32 cellular contexts compared by ENCODE assay signal in genomic region chr1:86997538-86997937, GRCh38.
"Had no signal": no experiment of that assay in that cellular context is flagged by ENCODE, and none has a peak within 500 bp of the region (broad histone marks: within the 10 kb centered on the region; RNA-seq: fewer than 3 reads in every experiment).

No MANE protein-coding gene starts in this region.

- H3K4me1 ChIP-seq: body of pancreas, esophagus squamous epithelium, gastroesophageal sphincter had no signal

- H3K9me3 Mint-ChIP-seq: activated CD4-positive, alpha-beta memory T cell treated with anti-CD3 and anti-CD28 coated beads, Interleukin-2, amount 10 ng/mL, durations not matched to agents 7 days and 5 days; activated naive CD4-positive, alpha-beta T cell treated with anti-CD3 and anti-CD28 coated beads, Interleukin-2, amount 10 ng/mL, durations not matched to agents 7 days and 5 days; activated naive CD4-positive, alpha-beta T cell treated with anti-CD3 and anti-CD28 coated beads, Interleukin-2, amount 50 U/mL, for 72 hours; activated T-cell treated with anti-CD3 and anti-CD28 coated beads, Interleukin-2, amount 50 U/mL, for 24 hours; effector memory CD8-positive, alpha-beta T cell; T-helper 2 cell treated with Interferon-gamma antibody and Interleukin-4, amounts not matched to agents 5 μg/mL and 100 μg/mL, for 36 hours; WTC11 had no signal

- H3K27ac Mint-ChIP-seq: activated CD4-positive, alpha-beta memory T cell treated with anti-CD3 and anti-CD28 coated beads, Interleukin-2, amount 10 ng/mL, durations not matched to agents 7 days and 5 days; activated CD4-positive, alpha-beta T cell treated with anti-CD3 and anti-CD28 coated beads, Interleukin-2, amount 10 ng/mL, durations not matched to agents 7 days and 5 days; activated naive CD4-positive, alpha-beta T cell treated with anti-CD3 and anti-CD28 coated beads, Interleukin-2, amount 10 ng/mL, durations not matched to agents 7 days and 5 days; activated naive CD4-positive, alpha-beta T cell treated with anti-CD3 and anti-CD28 coated beads, Interleukin-2, amount 50 U/mL, for 72 hours; activated naive CD8-positive, alpha-beta T cell treated with anti-CD3 and anti-CD28 coated beads, Interleukin-2, amount 10 ng/mL, durations not matched to agents 7 days and 5 days; activated T-cell treated with anti-CD3 and anti-CD28 coated beads, Interleukin-2, amount 50 U/mL, for 24 hours; activated T-cell treated with anti-CD3 and anti-CD28 coated beads, Interleukin-2, amount 50 U/mL, for 72 hours; effector memory CD8-positive, alpha-beta T cell; T-helper 17 cell; T-helper 2 cell treated with Interferon-gamma antibody and Interleukin-4, amounts not matched to agents 5 μg/mL and 100 μg/mL, for 36 hours; WTC11 had no signal

- H3K27ac ChIP-seq: body of pancreas, esophagus squamous epithelium, gastroesophageal sphincter, heart right ventricle, hepatocyte, VCaP had no signal

- H3K4me3 Mint-ChIP-seq: activated CD4-positive, alpha-beta memory T cell treated with anti-CD3 and anti-CD28 coated beads, Interleukin-2, amount 10 ng/mL, durations not matched to agents 7 days and 5 days; activated CD4-positive, alpha-beta T cell treated with anti-CD3 and anti-CD28 coated beads, Interleukin-2, amount 10 ng/mL, durations not matched to agents 7 days and 5 days; activated naive CD4-positive, alpha-beta T cell treated with anti-CD3 and anti-CD28 coated beads, Interleukin-2, amount 10 ng/mL, durations not matched to agents 7 days and 5 days; activated naive CD8-positive, alpha-beta T cell treated with anti-CD3 and anti-CD28 coated beads, Interleukin-2, amount 10 ng/mL, durations not matched to agents 7 days and 5 days; activated T-cell treated with anti-CD3 and anti-CD28 coated beads, Interleukin-2, amount 50 U/mL, for 24 hours; activated T-cell treated with anti-CD3 and anti-CD28 coated beads, Interleukin-2, amount 50 U/mL, for 72 hours; effector memory CD8-positive, alpha-beta T cell; T-helper 17 cell; T-helper 2 cell treated with Interferon-gamma antibody and Interleukin-4, amounts not matched to agents 5 μg/mL and 100 μg/mL, for 36 hours; WTC11 had no signal

- H3K4me2 ChIP-seq: hepatocyte had no signal

- DNase-seq: activated CD4-positive, alpha-beta memory T cell treated with anti-CD3 and anti-CD28 coated beads, Interleukin-2, amount 10 ng/mL, durations not matched to agents 7 days and 5 days; activated CD4-positive, alpha-beta T cell treated with anti-CD3 and anti-CD28 coated beads for 1 hour; activated CD4-positive, alpha-beta T cell treated with anti-CD3 and anti-CD28 coated beads for 4 hours; activated CD4-positive, alpha-beta T cell treated with anti-CD3 and anti-CD28 coated beads, Interleukin-2, amount 10 ng/mL, durations not matched to agents 7 days and 5 days; activated CD4-positive, alpha-beta T cell treated with anti-CD3 and anti-CD28 coated beads, Interleukin-2, amount 50 U/mL, for 4 hours; activated CD8-positive, alpha-beta memory T cell treated with anti-CD3 and anti-CD28 coated beads, Interleukin-2, amount 50 U/mL, for 48 hours; activated gamma-delta T cell; activated naive CD4-positive, alpha-beta T cell; activated naive CD4-positive, alpha-beta T cell treated with anti-CD3 and anti-CD28 coated beads, Interleukin-2, amount 10 ng/mL, durations not matched to agents 7 days and 5 days; activated naive CD8-positive, alpha-beta T cell treated with anti-CD3 and anti-CD28 coated beads, Interleukin-2, amount 10 ng/mL, durations not matched to agents 7 days and 5 days; activated T-cell treated with anti-CD3 and anti-CD28 coated beads for 4 hours; activated T-cell treated with anti-CD3 and anti-CD28 coated beads, Interleukin-2, amount 50 U/mL, for 24 hours; activated T-cell treated with anti-CD3 and anti-CD28 coated beads, Interleukin-2, amount 50 U/mL, for 72 hours; amniotic stem cell; anterior cingulate cortex; body of pancreas; cortex of kidney; dermis blood vessel endothelial cell; effector CD4-positive, alpha-beta T cell; effector memory CD8-positive, alpha-beta T cell; esophagus squamous epithelium; foreskin melanocyte; heart right ventricle; T-helper 17 cell; T1000 had no signal

- H3K27me3 Mint-ChIP-seq: activated CD4-positive, alpha-beta memory T cell treated with anti-CD3 and anti-CD28 coated beads, Interleukin-2, amount 10 ng/mL, durations not matched to agents 7 days and 5 days; activated CD4-positive, alpha-beta T cell treated with anti-CD3 and anti-CD28 coated beads, Interleukin-2, amount 10 ng/mL, durations not matched to agents 7 days and 5 days; activated naive CD4-positive, alpha-beta T cell treated with anti-CD3 and anti-CD28 coated beads, Interleukin-2, amount 10 ng/mL, durations not matched to agents 7 days and 5 days; activated naive CD8-positive, alpha-beta T cell treated with anti-CD3 and anti-CD28 coated beads, Interleukin-2, amount 10 ng/mL, durations not matched to agents 7 days and 5 days; activated T-cell treated with anti-CD3 and anti-CD28 coated beads, Interleukin-2, amount 50 U/mL, for 24 hours; effector memory CD8-positive, alpha-beta T cell; T-helper 17 cell had no signal

- H3K4me3 ChIP-seq: body of pancreas, esophagus squamous epithelium, gastroesophageal sphincter, heart right ventricle, hepatocyte had no signal

- H3K9me3 ChIP-seq: body of pancreas, esophagus squamous epithelium, gastroesophageal sphincter, heart right ventricle had no signal

- H2AFZ ChIP-seq: hepatocyte had no signal

- H3K36me3 ChIP-seq: esophagus squamous epithelium, gastroesophageal sphincter, heart right ventricle had no signal

- H3K36me3 Mint-ChIP-seq: WTC11 had no signal

- ATAC-seq: activated naive CD4-positive, alpha-beta T cell treated with anti-CD3 and anti-CD28 coated beads, Interleukin-2, amount 50 U/mL, for 72 hours; body of pancreas; effector memory CD8-positive, alpha-beta T cell; gastroesophageal sphincter; heart right ventricle; T-helper 17 cell; WTC11 had no signal

- H3K27me3 ChIP-seq: body of pancreas, esophagus squamous epithelium, gastroesophageal sphincter, heart right ventricle, hepatocyte had no signal

- H3K4me1 Mint-ChIP-seq: activated CD4-positive, alpha-beta memory T cell treated with anti-CD3 and anti-CD28 coated beads, Interleukin-2, amount 10 ng/mL, durations not matched to agents 7 days and 5 days; activated CD4-positive, alpha-beta T cell treated with anti-CD3 and anti-CD28 coated beads, Interleukin-2, amount 10 ng/mL, durations not matched to agents 7 days and 5 days; activated naive CD4-positive, alpha-beta T cell treated with anti-CD3 and anti-CD28 coated beads, Interleukin-2, amount 10 ng/mL, durations not matched to agents 7 days and 5 days; activated naive CD8-positive, alpha-beta T cell treated with anti-CD3 and anti-CD28 coated beads, Interleukin-2, amount 10 ng/mL, durations not matched to agents 7 days and 5 days had no signal

- FAIRE-seq: colon had no signal
